13 cellular contexts compared by ENCODE assay signal in the genomic region with DNA sequence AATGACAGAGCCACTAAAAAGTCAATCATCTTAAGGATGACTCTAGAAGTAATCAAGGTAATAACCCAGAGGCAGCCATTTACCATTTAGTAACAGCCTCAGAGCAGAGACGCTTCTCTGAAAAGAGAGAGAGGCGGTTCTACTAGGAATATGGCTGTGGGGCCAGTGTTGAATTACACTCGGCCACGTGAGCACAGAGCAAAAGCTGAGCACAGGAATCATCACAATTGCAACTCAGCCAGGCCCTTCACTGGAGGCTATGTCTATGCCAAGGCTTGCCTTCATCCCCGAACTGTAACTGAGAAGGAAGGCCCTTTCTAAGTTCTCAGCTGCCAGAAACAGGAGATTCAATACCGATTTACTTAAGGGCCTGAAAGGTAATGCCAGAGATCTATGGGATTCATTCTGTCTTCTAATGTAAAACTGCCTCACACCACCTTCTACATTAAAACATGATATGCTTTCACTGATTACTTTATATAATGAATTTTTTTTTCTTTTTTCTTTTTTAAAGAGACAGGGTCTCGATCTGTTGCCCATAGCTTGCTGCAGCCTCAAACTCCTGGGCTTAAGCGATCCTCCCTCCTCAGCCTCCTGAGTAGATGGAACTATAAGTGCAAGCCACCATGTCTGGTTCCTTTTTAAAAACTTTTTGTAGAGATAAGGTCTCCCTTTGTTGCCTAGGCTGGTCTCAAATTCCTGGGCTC.
DNase-seq lines count a peak whose midpoint lies in the region; ATAC-seq, FAIRE-seq and TF ChIP-seq lines count a peak whose summit lies in the region.
"Had no signal": no experiment of that assay in that cellular context is flagged by ENCODE, and none has a peak within 500 bp of the region (broad histone marks: within the 10 kb centered on the region; RNA-seq: fewer than 3 reads in every experiment).

No MANE protein-coding gene starts in this region.

- H3K4me3 Mint-ChIP-seq in naive thymus-derived CD4-positive, alpha-beta T cell, result no peak overlapping the region

- H3K9me3 ChIP-seq in K562 (replicated peaks; ENCODE audit: control insufficient read depth, insufficient read depth, low read depth, low read length), result no peaks in the 10 kb centered on the region
- H3K9me3 ChIP-seq in hepatocyte (ENCODE audit: low read depth), result no peaks in the 10 kb centered on the region
- H3K9me3 ChIP-seq in skeletal muscle tissue (ENCODE audit: control insufficient read depth in 3 of 3, low read length in 3 of 3), result no peaks in the 10 kb centered on the region
- H3K9me3 ChIP-seq in naive thymus-derived CD4-positive, alpha-beta T cell (ENCODE audit: control insufficient read depth in 2 of 3, low read length in 3 of 3), result no peaks in the 10 kb centered on the region
- H3K9me3 ChIP-seq: SK-N-SH, uterus had no signal

- no peaks in the 10 kb centered on the region for H3K9me2 ChIP-seq in hepatocyte (replicated peaks; ENCODE audit: insufficient read depth)
- H3K9me2 ChIP-seq: SK-N-SH had no signal

- no peaks in the 10 kb centered on the region for H3K27me3 ChIP-seq in K562 (ENCODE audit: control insufficient read depth in 2 of 2, insufficient read depth in 2 of 2, low read length in 2 of 2)
- no peaks in the 10 kb centered on the region for H3K27me3 ChIP-seq in hepatocyte
- H3K27me3 ChIP-seq in skeletal muscle tissue (ENCODE audit: control insufficient read depth in 3 of 3, insufficient read depth in 3 of 3, low read length in 3 of 3), result no peaks in the 10 kb centered on the region
- H3K27me3 ChIP-seq in naive thymus-derived CD4-positive, alpha-beta T cell (ENCODE audit: control insufficient read depth in 2 of 2, insufficient read depth in 2 of 2, low read length in 2 of 2), result no peaks in the 10 kb centered on the region
- H3K27me3 ChIP-seq: uterus had no signal

- CTCF ChIA-PET in K562 (lab: Yijun Ruan, JAX; ENCODE audit: low intra/inter-chr PET ratio), result no interaction called here
- CTCF ChIA-PET in naive thymus-derived CD4-positive, alpha-beta T cell (lab: Charles Lee), result no interaction called here

- no peaks in the 10 kb centered on the region for H4K20me1 ChIP-seq in K562 (replicated peaks; ENCODE audit: control insufficient read depth, insufficient read depth, low read length)
- H4K20me1 ChIP-seq in hepatocyte (ENCODE audit: insufficient read depth, poor library complexity, severe bottlenecking), result no peaks in the 10 kb centered on the region

- H3K4me3 ChIP-seq in K562, result no peak overlapping the region
- no peak overlapping the region for H3K4me3 ChIP-seq in hepatocyte
- H3K4me3 ChIP-seq in skeletal muscle tissue (ENCODE audit: low read length in 3 of 3), result no peak overlapping the region
- H3K4me3 ChIP-seq in naive thymus-derived CD4-positive, alpha-beta T cell (ENCODE audit: low read length), result no peak overlapping the region
- H3K4me3 ChIP-seq: uterus had no signal

- peak; percentile 59 for FAIRE-seq in K562 (lab: Jason Lieb, UNC)
- FAIRE-seq: colon, G401.6 had no signal

- BruUV-seq in K562 (replicated peaks; lab: Mats Ljungman, UMichigan), result no TSS peak

- TF ChIP-seq EP300 in K562 (IDR thresholded peaks at IDR 0.05; ENCODE audit: low read length), result no peak

- 12% methylated on average over 8 of the region's 8 CpGs for WGBS in K562 (ENCODE audit: insufficient coverage, low coverage, missing lambda C conversion rate)
- 65% methylated on average over 8 of the region's 8 CpGs for WGBS in hepatocyte (ENCODE audit: low lambda C conversion rate, missing lambda C conversion rate)

- no peak for TF ChIP-seq RAD21 in K562 (CRISPR knock-in tag; conservative IDR thresholded peaks at IDR 0.05 in 1 of 2, IDR thresholded peaks at IDR 0.05 in 1 of 2)

- POLR2A ChIA-PET in K562 (lab: Yijun Ruan, JAX), result interaction anchor here (0.6 to 4.9 kb wide), 10 partner anchors 9 to 542 kb away, joined by 3 to 27 read pairs (median 4); no protein-coding TSS in a partner anchor
- POLR2A ChIA-PET in naive thymus-derived CD4-positive, alpha-beta T cell (lab: Charles Lee), result no interaction called here

- peak; percentile 81 for ATAC-seq in K562
- no peak for ATAC-seq in SK-N-SH treated with all-trans-retinoic acid at 6 μM for 48 hours
- ATAC-seq in HG02973 (IDR thresholded peaks at IDR 0.05; ENCODE audit: unreplicated experiment), result no peak
- ATAC-seq in naive thymus-derived CD4-positive, alpha-beta T cell, result no peak

- H3K9ac ChIP-seq in K562 (ENCODE audit: insufficient read depth in 1 of 2, low read depth in 2 of 2, low read length in 2 of 2) (peak overlapping the region; percentile 54 to 57; a peak in 3 of 4 replicates), skeletal muscle tissue (ENCODE audit: low read depth in 1 of 3, low read length in 3 of 3) (peak overlapping the region in 2 of 3 donors; percentile 10 to 16)
- H3K9ac ChIP-seq: SK-N-SH had no signal

- H3K36me3 Mint-ChIP-seq in naive thymus-derived CD4-positive, alpha-beta T cell, result peaks cover 0 to 16% (median 7%) of the 10 kb centered on the region in 5 donors

- in situ Hi-C loops in K562 (cut with MboI), result no loop called here

- peak; percentile 83 for DNase-seq in NCI-H2029 (lab: John Stamatoyannopoulos, UW)
- DNase-seq in K562 (ENCODE audit: extremely low read depth in 1 of 4, low spot score in 3 of 4), result peak in 2 of 4 experiments; percentile 54 to 87
- peak; percentile 53 for DNase-seq in hepatocyte (ENCODE audit: low spot score)
- no peak for DNase-seq in NCI-H2081 (lab: John Stamatoyannopoulos, UW)
- DNase-seq in naive thymus-derived CD4-positive, alpha-beta T cell, result no peak
- DNase-seq: SK-N-SH; stimulated activated CD4-positive, alpha-beta T cell treated with anti-CD3 and anti-CD28 coated beads, Interleukin-4, amount 100 ng/mL, for 1 hour had no signal

- no peaks in the 10 kb centered on the region for H3K9me1 ChIP-seq in K562 (ENCODE audit: control insufficient read depth, insufficient read depth, low read length)

- TF ChIP-seq CTCF in K562 (IDR thresholded peaks at IDR 0.05 in 2 of 3, conservative IDR thresholded peaks at IDR 0.05 in 1 of 3; ENCODE audit: insufficient read depth in 2 of 3, low read depth in 1 of 3, low read length in 3 of 3) (no peak), hepatocyte (IDR thresholded peaks at IDR 0.05; ENCODE audit: poor library complexity) (no peak)

- H3K79me2 ChIP-seq in K562 (ENCODE audit: control insufficient read depth, insufficient read depth, low read length) (peaks cover 69% of the 10 kb centered on the region), hepatocyte (peaks cover 18% of the 10 kb centered on the region)

- peaks cover 0 to 10% (median 3%) of the 10 kb centered on the region in 7 donors for H3K4me1 Mint-ChIP-seq in naive thymus-derived CD4-positive, alpha-beta T cell

- H2AFZ ChIP-seq in K562 (ENCODE audit: low read depth, low read length) (peak overlapping the region; percentile 66), hepatocyte (no peak overlapping the region)

- peak overlapping the region; percentile 65 for H3K4me2 ChIP-seq in K562 (ENCODE audit: insufficient read depth, low read length)
- peak overlapping the region; percentile 36 for H3K4me2 ChIP-seq in hepatocyte
- H3K4me2 ChIP-seq: SK-N-SH had no signal

- H3K4me1 ChIP-seq in K562 (replicated peaks in 1 of 2; ENCODE audit: control insufficient read depth in 2 of 2, insufficient read depth in 2 of 2, low read length in 2 of 2) (peaks cover 22 to 49% of the 10 kb centered on the region in 2 experiments), hepatocyte (ENCODE audit: insufficient read depth) (peaks cover 5% of the 10 kb centered on the region), skeletal muscle tissue (ENCODE audit: control insufficient read depth in 3 of 3, insufficient read depth in 3 of 3, low read length in 3 of 3) (peaks cover 3 to 12% (median 11%) of the 10 kb centered on the region in 3 donors)
- H3K4me1 ChIP-seq in naive thymus-derived CD4-positive, alpha-beta T cell (ENCODE audit: control insufficient read depth in 2 of 2, insufficient read depth in 2 of 2, low read length in 2 of 2), result no peaks in the 10 kb centered on the region
- H3K4me1 ChIP-seq: uterus had no signal

- H3K27me3 Mint-ChIP-seq in naive thymus-derived CD4-positive, alpha-beta T cell, result no peaks in the 10 kb centered on the region

- 0 out of 2 replicates have a peak, but pooled peaks have one; percentile 24 for TF ChIP-seq POLR2A in K562 (conservative IDR thresholded peaks at IDR 0.05)

- no peak overlapping the region for H3K27ac Mint-ChIP-seq in naive thymus-derived CD4-positive, alpha-beta T cell

- H3K36me3 ChIP-seq in K562 (ENCODE audit: control insufficient read depth, insufficient read depth, low read length), result peaks cover 28% of the 10 kb centered on the region; the same call in 2 of the 3 replicates
- H3K36me3 ChIP-seq in hepatocyte (replicated peaks; ENCODE audit: insufficient read depth, low read depth), result no peaks in the 10 kb centered on the region
- no peaks in the 10 kb centered on the region for H3K36me3 ChIP-seq in skeletal muscle tissue (ENCODE audit: control insufficient read depth in 3 of 3, insufficient read depth in 3 of 3, low read length in 3 of 3)
- H3K36me3 ChIP-seq in naive thymus-derived CD4-positive, alpha-beta T cell (ENCODE audit: control insufficient read depth in 2 of 3, insufficient read depth in 3 of 3, low read length in 3 of 3), result peaks cover 0 to 12% (median 0%) of the 10 kb centered on the region in 3 experiments
- H3K36me3 ChIP-seq: uterus had no signal

- peak overlapping the region; percentile 79 for H3K27ac ChIP-seq in K562 (ENCODE audit: extremely low read depth, low read depth, low read length)
- H3K27ac ChIP-seq in hepatocyte, result peak overlapping the region; percentile 75
- H3K27ac ChIP-seq in skeletal muscle tissue (ENCODE audit: low read depth, low read length), result peak overlapping the region; percentile 76
- H3K27ac ChIP-seq in naive thymus-derived CD4-positive, alpha-beta T cell (ENCODE audit: low read depth, low read length), result no peak overlapping the region
- H3K27ac ChIP-seq: uterus had no signal

- peaks cover 0 to 4% (median 0%) of the 10 kb centered on the region in 11 donors for H3K9me3 Mint-ChIP-seq in naive thymus-derived CD4-positive, alpha-beta T cell

- intact Hi-C loops in K562 (cut with micrococcal nuclease), result loop anchor here (2.0 kb wide), 2 partner anchors 40 to 66 kb away; no protein-coding TSS in a partner anchor
- intact Hi-C loops in naive thymus-derived CD4-positive, alpha-beta T cell (cut with micrococcal nuclease), result no loop called here

TF ChIP-seq in K562, 482 proteins besides CTCF, POLR2A, EP300 and RAD21 (continues in another document):
- TF ChIP-seq STAG1 (CRISPR knock-in tag; IDR thresholded peaks at IDR 0.05; ENCODE audit: borderline replicate concordance), result no peak

TF ChIP-seq in SK-N-SH treated with all-trans-retinoic acid at 6 μM for 48 hours, 23 proteins besides CTCF, POLR2A, EP300 and RAD21:
- no peak for TF ChIP-seq CSDC2 (CRISPR knock-in tag; IDR thresholded peaks at IDR 0.05)
- no peak for TF ChIP-seq RARB (CRISPR knock-in tag; IDR thresholded peaks at IDR 0.05)

Comparison
In these comparisons a context has a peak if more than half of its experiments do, and no peak if none do; other contexts are left out.
1. DNase-seq: peak in NCI-H2029 (single experiment) and hepatocyte (single experiment); none in NCI-H2081 (0 of 2) and naive thymus-derived CD4-positive, alpha-beta T cell (0 of 9).